In the genomic region with DNA sequence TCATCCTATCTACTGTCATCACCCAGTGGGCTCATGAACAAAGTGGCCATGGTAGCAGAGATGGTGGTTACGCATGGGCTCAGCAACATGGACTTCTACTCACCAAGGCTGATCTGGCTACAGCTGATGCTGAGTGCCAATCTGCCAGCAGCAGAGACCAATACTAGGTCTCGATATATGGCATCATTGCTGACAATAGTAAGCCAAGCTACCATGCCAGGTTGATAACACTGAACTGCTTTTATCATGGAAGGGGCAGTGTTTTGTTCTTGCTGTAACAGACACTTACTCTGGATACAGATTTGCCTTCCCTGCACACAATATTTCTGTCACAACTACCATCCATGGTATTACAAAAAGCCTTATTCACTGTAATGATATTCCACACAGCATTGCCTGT, we compare ENCODE assay signal across 20 cellular contexts. TPM values are rescaled to one million over a fixed set of nuclear protein-coding genes. Genes with fewer than 3 reads are reported as not detected.
A peak's percentile ranks its signal among the peaks of the same experiment; 100 is the strongest.
DNase-seq lines count a peak whose midpoint lies in the region; ATAC-seq and TF ChIP-seq lines count a peak whose summit lies in the region.
"Had no signal": no experiment of that assay in that cellular context is flagged by ENCODE, and none has a peak within 500 bp of the region (broad histone marks: within the 10 kb centered on the region; RNA-seq: fewer than 3 reads in every experiment).

No MANE protein-coding gene starts in this region.

- DNase-seq in activated CD4-positive, alpha-beta T cell treated with anti-CD3 and anti-CD28 coated beads, Interleukin-2, amount 10 ng/mL, durations not matched to agents 24 days and 14 days = peak; percentile 51
- no peak for DNase-seq in activated CD4-positive, alpha-beta T cell treated with anti-CD3 and anti-CD28 coated beads for 4 hours
- DNase-seq in Right ventricle myocardium superior (no peak), left cardiac atrium (no peak), esophagus muscularis mucosa (ENCODE audit: extremely low spot score) (no peak), Peyer's patch (no peak)
- no peak for DNase-seq in activated CD4-positive, CD25-positive, alpha-beta regulatory T cell treated with anti-CD3 and anti-CD28 coated beads, Interleukin-2, amount 50 U/mL, for 72 hours
- DNase-seq: Caco-2; CD4-positive, CD25-positive, alpha-beta regulatory T cell; CD8-positive, alpha-beta T cell; DMS153; DND-41; GOT3; HFFc6 had no signal

- no peak for TF ChIP-seq EP300 in esophagus muscularis mucosa (IDR thresholded peaks at IDR 0.05)

- H3K27me3 ChIP-seq in esophagus muscularis mucosa = no peaks in the 10 kb centered on the region
- H3K27me3 ChIP-seq in stomach smooth muscle (ENCODE audit: control insufficient read depth in 1 of 2, insufficient read depth in 2 of 2, low read length in 2 of 2) = no peaks in the 10 kb centered on the region
- H3K27me3 ChIP-seq in Peyer's patch = no peaks in the 10 kb centered on the region
- H3K27me3 ChIP-seq: BLaER1 had no signal

- H3K4me1 Mint-ChIP-seq in activated CD4-positive, alpha-beta T cell treated with anti-CD3 and anti-CD28 coated beads, Interleukin-2, amount 10 ng/mL, durations not matched to agents 24 days and 14 days = peaks cover 25% of the 10 kb centered on the region

- H3K36me3 Mint-ChIP-seq in activated CD4-positive, alpha-beta T cell treated with anti-CD3 and anti-CD28 coated beads, Interleukin-2, amount 10 ng/mL, durations not matched to agents 24 days and 14 days (ENCODE audit: low read depth) = peaks cover 11% of the 10 kb centered on the region

- H3K9ac ChIP-seq in stomach smooth muscle (ENCODE audit: low read length in 2 of 2) = no peak overlapping the region
- H3K9ac ChIP-seq: BLaER1 had no signal

- peak overlapping the region in 3 of 4 donors; percentile 4 to 44 (median 9) for H3K27ac ChIP-seq in esophagus muscularis mucosa (replicated peaks in 1 of 4)
- peak overlapping the region; percentile 46 for H3K27ac ChIP-seq in stomach smooth muscle (ENCODE audit: low read length)
- H3K27ac ChIP-seq in Peyer's patch = no peak overlapping the region
- H3K27ac ChIP-seq: 22Rv1, BLaER1, C4-2B had no signal

- H3K36me3 ChIP-seq in esophagus muscularis mucosa = no peaks in the 10 kb centered on the region
- peaks cover 0 to 5% of the 10 kb centered on the region in 2 donors for H3K36me3 ChIP-seq in stomach smooth muscle (ENCODE audit: control insufficient read depth in 2 of 2, insufficient read depth in 2 of 2, low read length in 2 of 2)
- no peaks in the 10 kb centered on the region for H3K36me3 ChIP-seq in Peyer's patch
- H3K36me3 ChIP-seq: BLaER1, HAP-1 had no signal

- H3K27ac Mint-ChIP-seq in activated CD4-positive, alpha-beta T cell treated with anti-CD3 and anti-CD28 coated beads, Interleukin-2, amount 10 ng/mL, durations not matched to agents 24 days and 14 days = no peak overlapping the region
- H3K27ac Mint-ChIP-seq: B cell; CD8-positive, alpha-beta T cell; HFFc6 had no signal

- H3K4me3 Mint-ChIP-seq in activated CD4-positive, alpha-beta T cell treated with anti-CD3 and anti-CD28 coated beads, Interleukin-2, amount 10 ng/mL, durations not matched to agents 24 days and 14 days = no peak overlapping the region
- H3K4me3 Mint-ChIP-seq: B cell; CD4-positive, CD25-positive, alpha-beta regulatory T cell; CD8-positive, alpha-beta T cell; HFFc6 had no signal

- H3K9me3 ChIP-seq in esophagus muscularis mucosa (no peaks in the 10 kb centered on the region), stomach smooth muscle (ENCODE audit: control insufficient read depth in 2 of 2, low read length in 2 of 2) (no peaks in the 10 kb centered on the region), Peyer's patch (no peaks in the 10 kb centered on the region)
- H3K9me3 ChIP-seq: BLaER1, Caco-2, HAP-1 had no signal

- TF ChIP-seq POLR2A in esophagus muscularis mucosa (IDR thresholded peaks at IDR 0.05; ENCODE audit: low read depth) (no peak), Peyer's patch (IDR thresholded peaks at IDR 0.05) (no peak)

- ATAC-seq in Right ventricle myocardium superior (ENCODE audit: poor library complexity) (peak; percentile 53), left cardiac atrium (no peak)
- ATAC-seq: CD8-positive, alpha-beta T cell had no signal

- intact Hi-C loops in activated CD4-positive, alpha-beta T cell treated with anti-CD3 and anti-CD28 coated beads, Interleukin-2, amount 10 ng/mL, durations not matched to agents 24 days and 14 days (cut with micrococcal nuclease) = no loop called here
- intact Hi-C loops in Right ventricle myocardium superior (cut with DNase I) (no loop called here), left cardiac atrium (cut with DNase I) (no loop called here), esophagus muscularis mucosa (cut with DNase I) (no loop called here)

- H3K4me1 ChIP-seq in esophagus muscularis mucosa (peaks cover 4 to 67% (median 52%) of the 10 kb centered on the region in 4 donors), stomach smooth muscle (ENCODE audit: control insufficient read depth, insufficient read depth, low read length) (peaks cover 12% of the 10 kb centered on the region), Peyer's patch (peaks cover 0 to 25% (median 2%) of the 10 kb centered on the region in 4 donors)
- H3K4me1 ChIP-seq: Caco-2, HAP-1 had no signal

- no peaks in the 10 kb centered on the region for H3K27me3 Mint-ChIP-seq in activated CD4-positive, alpha-beta T cell treated with anti-CD3 and anti-CD28 coated beads, Interleukin-2, amount 10 ng/mL, durations not matched to agents 24 days and 14 days
- H3K27me3 Mint-ChIP-seq: B cell; CD4-positive, CD25-positive, alpha-beta regulatory T cell had no signal

- no peak for TF ChIP-seq CTCF in esophagus muscularis mucosa (IDR thresholded peaks at IDR 0.05)
- TF ChIP-seq CTCF in Peyer's patch (IDR thresholded peaks at IDR 0.05) = no peak

- no peak overlapping the region for H3K4me3 ChIP-seq in esophagus muscularis mucosa
- H3K4me3 ChIP-seq in stomach smooth muscle (ENCODE audit: low read length in 2 of 2) = no peak overlapping the region
- H3K4me3 ChIP-seq in Peyer's patch = no peak overlapping the region
- H3K4me3 ChIP-seq: BLaER1, HAP-1 had no signal

- peaks cover 4% of the 10 kb centered on the region for H3K9me3 Mint-ChIP-seq in activated CD4-positive, alpha-beta T cell treated with anti-CD3 and anti-CD28 coated beads, Interleukin-2, amount 10 ng/mL, durations not matched to agents 24 days and 14 days
- H3K9me3 Mint-ChIP-seq: CD8-positive, alpha-beta T cell; HFFc6 had no signal

- 88% methylated on average over 2 of the region's 2 CpGs for WGBS in esophagus muscularis mucosa

RNA-seq across cellular contexts. Expression of a gene that starts 43.4 kb away (rescaled TPM):
- total RNA-seq in activated CD4-positive, alpha-beta T cell treated with anti-CD3 and anti-CD28 coated beads, Interleukin-2, amount 10 ng/mL, durations not matched to agents 24 days and 14 days = 13.5 and 13.8 TPM in 2 replicates
- total RNA-seq in Right ventricle myocardium superior (14.6 TPM), left cardiac atrium (1 to 10 TPM; 8.1 to 9.6 TPM), esophagus muscularis mucosa (10 to 100 TPM; 30.8 to 40.6 (median 35.0) TPM), Peyer's patch (10 to 100 TPM; 10.3 to 15.1 (median 10.6) TPM)

Comparison
In these comparisons a context has a peak if more than half of its experiments do, and no peak if none do; other contexts are left out.
1. H3K27ac ChIP-seq: peak in esophagus muscularis mucosa (3 of 4) and stomach smooth muscle (single experiment); none in Peyer's patch (0 of 4).